ENCODE assay signal across 24 cellular contexts in genomic region chr12:115444336-115444735, GRCh38.
DNase-seq lines count a peak whose midpoint lies in the region; ATAC-seq and TF ChIP-seq lines count a peak whose summit lies in the region.
"Had no signal": no experiment of that assay in that cellular context is flagged by ENCODE, and none has a peak within 500 bp of the region (broad histone marks: within the 10 kb centered on the region; RNA-seq: fewer than 3 reads in every experiment).

No MANE protein-coding gene starts in this region.

- 12 to 33% methylated on average over 1 of the region's 1 CpG for WGBS in GM23248 (ENCODE audit: low coverage in 1 of 2, low lambda C conversion rate in 2 of 2, missing lambda C conversion rate in 2 of 2), 2 experiments

- DNase-seq in DMS79 treated with DMSO at 0.1 percent for 48 hours (lab: John Stamatoyannopoulos, UW) (peak; percentile 42), DMS79 (lab: John Stamatoyannopoulos, UW) (no peak), GM23248 (peak; percentile 21), left kidney (ENCODE audit: low read depth, low spot score) (peak; percentile 44), breast epithelium (ENCODE audit: low spot score in 2 of 2) (no peak)
- DNase-seq in activated CD4-positive, CD25-positive, alpha-beta regulatory T cell treated with anti-CD3 and anti-CD28 coated beads, Interleukin-2, amount 50 U/mL, for 72 hours = no peak
- DNase-seq in activated naive CD4-positive, alpha-beta T cell (lab: John Stamatoyannopoulos, UW) = no peak
- DNase-seq: AML-193; CD4-positive, alpha-beta T cell; DMS53; GF-D8; H7; NCI-H1092; NCI-H1436; NCI-H187; NCI-H2081 treated with DMSO at 0.1 percent for 48 hours; NCI-H446; NCI-H524 treated with DMSO at 0.1 percent for 48 hours; NCI-H774; PC-3 had no signal

- no peak overlapping the region for H2AFZ ChIP-seq in GM23248

- H3F3A ChIP-seq in GM23248 (ENCODE audit: insufficient read depth) = peaks cover 4% of the 10 kb centered on the region; the same call in 1 of the 2 replicates

- H3K9me3 ChIP-seq in GM23248 (ENCODE audit: low read depth) (no peaks in the 10 kb centered on the region), breast epithelium (no peaks in the 10 kb centered on the region)
- H3K9me3 ChIP-seq: BLaER1 treated with 17β-estradiol and CSF1 and Interleukin-3, amounts not matched to agents 10 nM and 100 nM; SJSA1 had no signal

- H3K4me3 ChIP-seq in GM23248 = no peak overlapping the region
- H3K4me3 ChIP-seq in breast epithelium = no peak overlapping the region
- H3K4me3 ChIP-seq: BLaER1 treated with 17β-estradiol and CSF1 and Interleukin-3, amounts not matched to agents 10 nM and 100 nM; SJSA1 had no signal

- in situ Hi-C loops in GM23248 (cut with MboI) = no loop called here

- intact Hi-C loops in breast epithelium (cut with DNase I; ENCODE audit: low total_unique reads) = no loop called here

- H3K27me3 ChIP-seq in GM23248 (replicated peaks; ENCODE audit: insufficient read depth) (no peaks in the 10 kb centered on the region), breast epithelium (no peaks in the 10 kb centered on the region)
- H3K27me3 ChIP-seq: BLaER1 treated with 17β-estradiol and CSF1 and Interleukin-3, amounts not matched to agents 10 nM and 100 nM; SJSA1 had no signal

- H3K79me2 ChIP-seq in GM23248 (ENCODE audit: insufficient read depth) = no peaks in the 10 kb centered on the region

- TF ChIP-seq POLR2A in breast epithelium (IDR thresholded peaks at IDR 0.05) = no peak

- no peak for ATAC-seq in GM21528 (IDR thresholded peaks at IDR 0.05; ENCODE audit: low FRiP score, unreplicated experiment)
- ATAC-seq: PC-3, Right ventricle myocardium inferior had no signal

- H4K20me1 ChIP-seq in GM23248 (ENCODE audit: insufficient read depth) = no peaks in the 10 kb centered on the region
- H4K20me1 ChIP-seq: BLaER1 treated with 17β-estradiol and CSF1 and Interleukin-3, amounts not matched to agents 10 nM and 100 nM had no signal

- no peak for TF ChIP-seq CTCF in breast epithelium (IDR thresholded peaks at IDR 0.05)

- H3K36me3 ChIP-seq in GM23248 (ENCODE audit: low read depth) (no peaks in the 10 kb centered on the region), breast epithelium (no peaks in the 10 kb centered on the region)
- H3K36me3 ChIP-seq: BLaER1 treated with 17β-estradiol and CSF1 and Interleukin-3, amounts not matched to agents 10 nM and 100 nM; SJSA1 had no signal

- H3K4me2 ChIP-seq in GM23248 (ENCODE audit: unreplicated experiment) = no peak overlapping the region
- H3K4me2 ChIP-seq: BLaER1 treated with 17β-estradiol and CSF1 and Interleukin-3, amounts not matched to agents 10 nM and 100 nM had no signal

- H3K27ac ChIP-seq in GM23248 = no peak overlapping the region
- no peak overlapping the region for H3K27ac ChIP-seq in breast epithelium
- H3K27ac ChIP-seq: BLaER1 treated with 17β-estradiol and CSF1 and Interleukin-3, amounts not matched to agents 10 nM and 100 nM; SJSA1 had no signal

- H3K9me2 ChIP-seq in GM23248 (ENCODE audit: insufficient read depth) = no peaks in the 10 kb centered on the region

- H3K9ac ChIP-seq in GM23248 = no peak overlapping the region
- H3K9ac ChIP-seq: BLaER1 treated with 17β-estradiol and CSF1 and Interleukin-3, amounts not matched to agents 10 nM and 100 nM had no signal

- H3K4me1 ChIP-seq in GM23248 (ENCODE audit: insufficient read depth) = 0 out of 2 replicates have a peak, but pooled peaks cover 6% of the 10 kb centered on the region
- H3K4me1 ChIP-seq in breast epithelium = no peaks in the 10 kb centered on the region

Comparison
In these comparisons a context has a peak if more than half of its experiments do, and no peak if none do; other contexts are left out.
1. DNase-seq: peak in DMS79 treated with DMSO at 0.1 percent for 48 hours (single experiment), GM23248 (single experiment) and left kidney (single experiment); none in DMS79 (single experiment), breast epithelium (0 of 2), activated CD4-positive, CD25-positive, alpha-beta regulatory T cell treated with anti-CD3 and anti-CD28 coated beads, Interleukin-2, amount 50 U/mL, for 72 hours (single experiment) and activated naive CD4-positive, alpha-beta T cell (0 of 4).